In genomic region chr6:31568537-31568961, GRCh38 we compare ENCODE assay signal across 8 cellular contexts. TPM values are rescaled to one million over a fixed set of nuclear protein-coding genes. Genes with fewer than 3 reads are reported as not detected.
DNase-seq lines count a peak whose midpoint lies in the region; ATAC-seq, FAIRE-seq and TF ChIP-seq lines count a peak whose summit lies in the region.

No MANE protein-coding gene starts in this region.

- peaks cover 58 to 87% (median 72%) of the 10 kb centered on the region in 4 donors for H3K4me1 Mint-ChIP-seq in CD4-positive, alpha-beta memory T cell

- H3K4me1 ChIP-seq in CD4-positive, alpha-beta memory T cell (ENCODE audit: insufficient read depth, low read length), result peaks cover 90% of the 10 kb centered on the region

- H3K27ac Mint-ChIP-seq in CD4-positive, alpha-beta memory T cell, result peak overlapping the region; percentile 95 to 99 (median 98)

- H3K4me3 Mint-ChIP-seq in CD4-positive, alpha-beta memory T cell, result peak overlapping the region; percentile 7 to 83 (median 72)

- H3K27me3 ChIP-seq in CD4-positive, alpha-beta memory T cell (ENCODE audit: insufficient read depth, low read length), result no peaks in the 10 kb centered on the region

- DNase-seq in CD4-positive, alpha-beta memory T cell, result peak; percentile 81 to 93 (median 83)
- peak; percentile 65 for DNase-seq in activated T-cell treated with anti-CD3 and anti-CD28 coated beads for 24 hours (ENCODE audit: low read depth)
- peak; percentile 42 for DNase-seq in stimulated activated CD8-positive, alpha-beta memory T cell treated with anti-CD3 and anti-CD28 coated beads, Interleukin-12 subunit alpha, Interleukin-12 subunit beta, amount 100 ng/mL, for 24 hours (ENCODE audit: extremely low read depth)
- DNase-seq in frontal cortex (ENCODE audit: low spot score in 2 of 2), result no peak
- no peak for DNase-seq in DMS53 (lab: John Stamatoyannopoulos, UW)

- POLR2A ChIA-PET in CD4-positive, alpha-beta memory T cell (lab: Charles Lee; ENCODE audit: partially characterized antibody), result interaction anchor here (0.8 to 52.5 kb wide), 4 partner anchors 5 to 85 kb away, joined by 3 to 3597 read pairs (median 1800); partner anchors contain the start of genes ATP6V1G2, BAG6, DDX39B and LST1

- peaks cover 16 to 27% of the 10 kb centered on the region in 2 donors for H3K36me3 Mint-ChIP-seq in CD4-positive, alpha-beta memory T cell

- no peaks in the 10 kb centered on the region for H3K9me3 ChIP-seq in CD4-positive, alpha-beta memory T cell (ENCODE audit: control insufficient read depth in 1 of 2, low read length in 2 of 2)

- peak; percentile 62 for ATAC-seq in GM19452 (IDR thresholded peaks at IDR 0.05; ENCODE audit: unreplicated experiment)
- ATAC-seq in HG03457 (IDR thresholded peaks at IDR 0.05; ENCODE audit: unreplicated experiment), result peak; percentile 51
- ATAC-seq in SK-N-SH treated with all-trans-retinoic acid at 6 μM for 48 hours, result no peak

- H3K27me3 Mint-ChIP-seq in CD4-positive, alpha-beta memory T cell, result no peaks in the 10 kb centered on the region

- CTCF ChIA-PET in CD4-positive, alpha-beta memory T cell (lab: Charles Lee; ENCODE audit: partially characterized antibody), result interaction anchor here (1.1 to 35.1 kb wide), 7 partner anchors 9 to 75 kb away, joined by 3 to 1152 read pairs (median 10); partner anchors contain the start of genes LTB and NCR3

- peaks cover 0 to 9% (median 0%) of the 10 kb centered on the region in 8 donors for H3K9me3 Mint-ChIP-seq in CD4-positive, alpha-beta memory T cell

- H3K36me3 ChIP-seq in CD4-positive, alpha-beta memory T cell (ENCODE audit: insufficient read depth, low read length), result no peaks in the 10 kb centered on the region

- H3K4me3 ChIP-seq in CD4-positive, alpha-beta memory T cell (ENCODE audit: low read length in 2 of 2), result no peak overlapping the region

- intact Hi-C loops in CD4-positive, alpha-beta memory T cell (cut with micrococcal nuclease), result loop anchor here (1.0 kb wide), 2 partner anchors 8 to 9 kb away; no protein-coding TSS in a partner anchor

- peak overlapping the region; percentile 79 for H3K27ac ChIP-seq in CD4-positive, alpha-beta memory T cell (ENCODE audit: low read depth, low read length)

- no peak for FAIRE-seq in frontal cortex (lab: Jason Lieb, UNC)

TF ChIP-seq in SK-N-SH treated with all-trans-retinoic acid at 6 μM for 48 hours, 23 proteins besides CTCF, POLR2A, EP300 and RAD21:
- TF ChIP-seq OSR1 (CRISPR knock-in tag; IDR thresholded peaks at IDR 0.05) (no peak), ISL1 (CRISPR knock-in tag; IDR thresholded peaks at IDR 0.05) (no peak), SNAI2 (CRISPR knock-in tag; IDR thresholded peaks at IDR 0.05) (no peak), ZNF8 (CRISPR knock-in tag; IDR thresholded peaks at IDR 0.05) (no peak), ZC3H10 (CRISPR knock-in tag; IDR thresholded peaks at IDR 0.05) (no peak), ESRRG (CRISPR knock-in tag; IDR thresholded peaks at IDR 0.05) (no peak), ZNF565 (CRISPR knock-in tag; conservative IDR thresholded peaks at IDR 0.05; ENCODE audit: low read depth) (no peak), TOX (CRISPR knock-in tag; IDR thresholded peaks at IDR 0.05; ENCODE audit: borderline replicate concordance) (no peak), BACH2 (CRISPR knock-in tag; IDR thresholded peaks at IDR 0.05; ENCODE audit: borderline replicate concordance) (no peak)

RNA-seq across cellular contexts. Expression of gene LTA, which starts 3.5 kb away (rescaled TPM):
- total RNA-seq in CD4-positive, alpha-beta memory T cell, result 10 to 100 TPM; 17.3 to 17.5 TPM
- polyA plus RNA-seq in CD4-positive, alpha-beta memory T cell, result 10 to 100 TPM; 27.7 to 31.1 TPM
- not detected for total RNA-seq in frontal cortex

RNA-seq across cellular contexts. Expression of gene TNF, which starts 6.8 kb away (rescaled TPM):
- total RNA-seq in CD4-positive, alpha-beta memory T cell, result 10 to 100 TPM; 25.0 to 28.2 TPM
- 10 to 100 TPM in 1 of 2 donors, 1 to 10 TPM in 1; 3.9 to 10.1 TPM for polyA plus RNA-seq in CD4-positive, alpha-beta memory T cell
- total RNA-seq in frontal cortex, result not detected

RNA-seq across cellular contexts. Expression of gene LTB, which starts 13.7 kb away (rescaled TPM):
- 100 to 1,000 TPM; 802 to 835 TPM for total RNA-seq in CD4-positive, alpha-beta memory T cell
- polyA plus RNA-seq in CD4-positive, alpha-beta memory T cell, result 1,000 to 10,000 TPM; 2,431 to 3,276 TPM
- not detected for total RNA-seq in frontal cortex

RNA-seq across cellular contexts. Expression of gene LST1, which starts 17.5 kb away (rescaled TPM):
- total RNA-seq in CD4-positive, alpha-beta memory T cell, result 10 to 100 TPM; 13.6 to 20.3 TPM
- 10 to 100 TPM; 30.4 to 34.8 TPM for polyA plus RNA-seq in CD4-positive, alpha-beta memory T cell
- 1.2 TPM for total RNA-seq in frontal cortex

RNA-seq across cellular contexts. Expression of gene NFKBIL1, which starts 21.1 kb away (rescaled TPM):
- 10 to 100 TPM in 1 of 2 experiments, 1 to 10 TPM in 1; 9.8 to 13.3 TPM for total RNA-seq in CD4-positive, alpha-beta memory T cell
- polyA plus RNA-seq in CD4-positive, alpha-beta memory T cell, result 1 to 10 TPM; 5.7 to 7.4 TPM
- total RNA-seq in frontal cortex, result 20.4 TPM

Comparison
In these comparisons a context has a peak if more than half of its experiments do, and no peak if none do; other contexts are left out.
1. DNase-seq: peak in CD4-positive, alpha-beta memory T cell (5 of 5), activated T-cell treated with anti-CD3 and anti-CD28 coated beads for 24 hours (single experiment) and stimulated activated CD8-positive, alpha-beta memory T cell treated with anti-CD3 and anti-CD28 coated beads, Interleukin-12 subunit alpha, Interleukin-12 subunit beta, amount 100 ng/mL, for 24 hours (single experiment); none in frontal cortex (0 of 2) and DMS53 (single experiment).
2. RNA of gene LTA, which starts 3.5 kb away (total RNA-seq): 17.3 to 17.5 TPM in CD4-positive, alpha-beta memory T cell; not detected in frontal cortex (single experiment); every median in the first group is over 10 times any median in the second.
3. RNA of gene TNF, which starts 6.8 kb away (total RNA-seq): 25.0 to 28.2 TPM in CD4-positive, alpha-beta memory T cell; not detected in frontal cortex (single experiment); every median in the first group is over 10 times any median in the second.
4. RNA of gene LTB, which starts 13.7 kb away (total RNA-seq): 802 to 835 TPM in CD4-positive, alpha-beta memory T cell; not detected in frontal cortex (single experiment); every median in the first group is over 100 times any median in the second.